ENCODE assay signal across 7 cellular contexts in the genomic region with DNA sequence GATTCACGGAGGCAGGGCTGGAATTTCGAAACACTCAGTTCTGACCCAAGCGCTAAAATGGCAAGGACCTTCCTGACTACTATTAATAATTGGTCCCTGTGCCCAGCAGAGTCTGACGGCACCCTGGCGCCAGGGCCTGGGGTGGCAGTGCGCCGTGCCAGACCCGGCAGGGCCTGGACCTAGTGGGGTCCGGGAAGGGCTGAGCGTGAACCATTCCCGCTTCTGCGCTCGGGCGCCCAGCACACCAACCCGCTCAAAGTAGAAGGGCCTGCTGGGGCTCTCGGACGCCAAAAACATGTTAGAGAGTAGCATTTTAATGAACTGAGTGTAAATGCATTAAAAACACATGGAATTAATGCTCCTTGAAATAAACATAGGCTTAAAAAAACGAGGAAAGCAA.
"Had no signal": no experiment of that assay in that cellular context is flagged by ENCODE, and none has a peak within 500 bp of the region (broad histone marks: within the 10 kb centered on the region; RNA-seq: fewer than 3 reads in every experiment).

No MANE protein-coding gene starts in this region.

- H3K36me3 ChIP-seq: HAP-1 had no signal

- H3K4me3 ChIP-seq: GM23248, GM23338, HAP-1 had no signal

- DNase-seq: GM23248, GOT3, H9, HCEC 1CT, HFFc6 had no signal
